Comparison of ENCODE assay signal across 21 cellular contexts in the genomic region with DNA sequence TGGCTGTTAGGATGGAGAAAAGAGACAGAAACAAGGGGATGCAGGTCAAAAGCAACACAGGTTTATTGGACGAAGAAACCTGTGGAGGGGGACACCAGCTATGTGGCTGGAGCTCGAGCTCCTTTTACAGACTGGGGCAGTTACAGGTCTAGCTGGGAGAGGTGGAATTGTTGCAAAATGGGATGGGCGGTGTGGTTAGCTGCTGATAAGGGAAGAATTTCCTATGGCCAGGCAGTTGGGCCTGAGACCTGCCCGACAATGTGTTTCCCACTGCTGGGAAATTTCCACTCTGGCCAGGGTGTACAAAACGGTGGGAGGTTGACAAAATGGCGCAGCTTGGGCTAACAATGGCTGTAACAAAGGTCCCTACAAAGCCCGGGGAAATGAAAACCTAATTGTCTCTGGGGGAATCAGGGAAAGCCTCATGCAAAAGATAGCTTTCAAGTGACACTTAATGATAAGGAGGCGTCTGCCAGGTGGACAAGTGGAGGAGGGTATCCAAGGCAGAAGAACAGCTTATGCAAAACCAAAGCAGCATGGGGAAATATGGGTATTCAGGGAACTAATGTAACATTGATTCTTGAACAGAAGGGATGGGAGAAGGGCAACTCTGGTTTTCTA.
"Had no signal": no experiment of that assay in that cellular context is flagged by ENCODE, and none has a peak within 500 bp of the region (broad histone marks: within the 10 kb centered on the region; RNA-seq: fewer than 3 reads in every experiment).

No MANE protein-coding gene starts in this region.

- H3K4me3 Mint-ChIP-seq: activated CD8-positive, alpha-beta T cell treated with anti-CD3 and anti-CD28 coated beads for 36 hours; brain; immature natural killer cell; mesothelial cell of epicardium; stimulated activated naive CD8-positive, alpha-beta T cell treated with anti-CD3 and anti-CD28 coated beads, Interleukin-15, amount 100 ng/mL, for 72 hours; WTC11 had no signal

- H3K9me3 ChIP-seq: esophagus squamous epithelium, lower lobe of right lung, sigmoid colon, spleen, testis had no signal

- H3K27me3 Mint-ChIP-seq: activated CD8-positive, alpha-beta T cell treated with anti-CD3 and anti-CD28 coated beads for 36 hours; brain; stimulated activated naive CD8-positive, alpha-beta T cell treated with anti-CD3 and anti-CD28 coated beads, Interleukin-15, amount 100 ng/mL, for 72 hours had no signal

- H3K4me1 Mint-ChIP-seq: brain; stimulated activated naive CD8-positive, alpha-beta T cell treated with anti-CD3 and anti-CD28 coated beads, Interleukin-15, amount 100 ng/mL, for 72 hours; WTC11 had no signal

- ATAC-seq: activated CD8-positive, alpha-beta T cell treated with anti-CD3 and anti-CD28 coated beads for 36 hours; activated naive CD4-positive, alpha-beta T cell treated with anti-CD3 and anti-CD28 coated beads, Interleukin-2, amount 50 U/mL, for 72 hours; left colon; lower lobe of right lung; stimulated activated naive CD8-positive, alpha-beta T cell treated with anti-CD3 and anti-CD28 coated beads, Interleukin-15, amount 100 ng/mL, for 72 hours; WTC11 had no signal

- H3K36me3 Mint-ChIP-seq: activated naive CD4-positive, alpha-beta T cell treated with anti-CD3 and anti-CD28 coated beads, Interleukin-2, amount 50 U/mL, for 72 hours; brain; immature natural killer cell; mesothelial cell of epicardium; WTC11 had no signal

- DNase-seq: activated CD4-positive, alpha-beta T cell treated with anti-CD3 and anti-CD28 coated beads for 48 hours; activated CD8-positive, alpha-beta memory T cell treated with anti-CD3 and anti-CD28 coated beads, Interleukin-2, amount 50 U/mL, for 4 hours; activated CD8-positive, alpha-beta T cell treated with anti-CD3 and anti-CD28 coated beads for 36 hours; activated gamma-delta T cell; activated T-cell treated with anti-CD3 and anti-CD28 coated beads, Interleukin-2, amount 50 U/mL, for 48 hours; amniotic stem cell; central memory CD4-positive, alpha-beta T cell; esophagus squamous epithelium; foreskin fibroblast; immature natural killer cell; left colon; lower lobe of right lung; sigmoid colon; spleen; stimulated activated naive CD8-positive, alpha-beta T cell treated with anti-CD3 and anti-CD28 coated beads, Interleukin-15, amount 100 ng/mL, for 72 hours; T-helper 2 cell; testis had no signal

- H3K27ac Mint-ChIP-seq: activated CD8-positive, alpha-beta T cell treated with anti-CD3 and anti-CD28 coated beads for 36 hours; activated naive CD4-positive, alpha-beta T cell treated with anti-CD3 and anti-CD28 coated beads, Interleukin-2, amount 50 U/mL, for 72 hours; brain; immature natural killer cell; mesothelial cell of epicardium; WTC11 had no signal
